ENCODE assay signal across 9 cellular contexts in the genomic region with DNA sequence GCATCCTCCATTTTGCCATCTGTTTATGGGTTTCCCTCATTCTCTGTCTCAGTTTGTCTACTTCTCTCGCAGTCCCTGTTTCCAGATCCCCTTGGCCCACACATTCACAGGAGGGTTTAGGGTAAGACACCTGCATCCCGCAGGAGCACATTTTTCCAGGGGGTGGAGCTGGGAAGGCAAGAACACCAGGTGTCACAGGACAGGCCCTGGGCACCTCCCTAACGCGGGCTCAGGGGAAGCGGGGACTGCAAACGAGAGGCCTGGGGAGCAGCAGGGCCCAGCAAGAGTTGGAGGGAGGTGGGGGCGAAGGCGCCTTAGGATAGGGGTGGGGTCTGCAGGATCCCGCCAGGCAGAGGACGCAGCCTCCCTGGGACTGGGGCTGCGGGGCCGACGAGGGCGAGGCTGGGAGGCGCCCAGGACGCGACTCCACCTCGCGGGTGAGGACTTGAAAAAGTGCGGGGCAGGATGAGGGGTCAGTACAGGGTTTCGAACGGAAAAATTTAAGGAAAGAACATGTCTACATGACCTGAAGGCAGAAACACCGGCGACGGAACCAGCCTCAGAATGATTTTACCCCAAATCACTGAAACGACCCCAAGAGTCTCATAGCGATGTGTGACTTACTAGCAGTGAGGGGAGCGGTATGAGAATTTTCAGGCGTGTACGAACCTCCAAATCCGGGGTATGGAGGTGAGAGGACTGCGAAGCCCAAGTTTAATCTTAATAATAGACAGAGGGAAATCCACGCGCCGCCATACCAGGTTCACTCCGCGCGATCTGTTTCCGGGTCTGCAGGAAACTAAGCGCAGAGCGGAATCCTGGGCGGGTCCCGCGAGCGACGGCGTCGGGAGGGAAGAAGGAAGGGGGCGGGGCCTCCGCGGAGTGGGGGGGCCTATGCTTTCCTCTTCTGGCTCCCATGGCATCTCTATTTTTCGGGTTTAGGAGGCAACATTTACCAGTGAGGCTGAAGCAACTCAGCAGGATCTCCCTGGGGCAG. TPM values are rescaled to one million over a fixed set of nuclear protein-coding genes. Genes with fewer than 3 reads are reported as not detected.
DNase-seq lines count a peak whose midpoint lies in the region; ATAC-seq lines count a peak whose summit lies in the region.
"Had no signal": no experiment of that assay in that cellular context is flagged by ENCODE, and none has a peak within 500 bp of the region (broad histone marks: within the 10 kb centered on the region; RNA-seq: fewer than 3 reads in every experiment).

No MANE protein-coding gene starts in this region.

- ATAC-seq in GM21447 (IDR thresholded peaks at IDR 0.05; ENCODE audit: unreplicated experiment): no peak
- ATAC-seq in GM19452 (IDR thresholded peaks at IDR 0.05; ENCODE audit: unreplicated experiment): no peak

- WGBS in iPS DF 6.9 (ENCODE audit: insufficient coverage, insufficient read length): no CpG with 5 or more reads among the region's 52 CpGs

- H3K9me3 ChIP-seq in iPS DF 6.9 (ENCODE audit: control insufficient read depth, insufficient read depth, low read length) (no peaks in the 10 kb centered on the region), HAP-1 (peaks cover 34% of the 10 kb centered on the region)

- DNase-seq in HT1080 (ENCODE audit: low read depth): peak; percentile 21
- DNase-seq in amniotic epithelial cell (ENCODE audit: low read depth): peak; percentile 33
- no peak for DNase-seq in iPS DF 6.9 (ENCODE audit: low read depth, low spot score)
- DNase-seq in smooth muscle cell of the brain vasculature (ENCODE audit: low read depth, low spot score): peak; percentile 18
- no peak for DNase-seq in NCI-H2081 (lab: John Stamatoyannopoulos, UW)
- DNase-seq in HAP-1 (ENCODE audit: low spot score in 2 of 2): no peak

- H3K4me3 ChIP-seq in iPS DF 6.9 (ENCODE audit: low read length) (peak overlapping the region; percentile 61), HAP-1 (no peak overlapping the region)

- H3K27me3 ChIP-seq in iPS DF 6.9 (ENCODE audit: control insufficient read depth, insufficient read depth, low read length) (no peaks in the 10 kb centered on the region), HAP-1 (ENCODE audit: low read depth) (no peaks in the 10 kb centered on the region)

- no peak overlapping the region for H3K27ac ChIP-seq in iPS DF 6.9 (ENCODE audit: low read length)

- in situ Hi-C loops in HAP-1 (cut with MboI; ENCODE audit: low sequenced_read_pairs): no loop called here

- H3K36me3 ChIP-seq in iPS DF 6.9 (ENCODE audit: control insufficient read depth, insufficient read depth, low read length): no peaks in the 10 kb centered on the region
- H3K36me3 ChIP-seq in HAP-1 (replicated peaks): no peaks in the 10 kb centered on the region

- H3K4me1 ChIP-seq in iPS DF 6.9 (ENCODE audit: control insufficient read depth, insufficient read depth, low read length) (no peaks in the 10 kb centered on the region), HAP-1 (no peaks in the 10 kb centered on the region)

RNA-seq across cellular contexts. Expression of gene ERVV-2, which starts 7.1 kb away (rescaled TPM):
- not detected in 2 replicates for total RNA-seq in HT1080 (2014; rRNA removed; shearing (Covaris generic))
- not detected in 2 replicates for polyA plus RNA-seq in HT1080 (2015; cell fraction: cytosol; rRNA removed)
- polyA plus RNA-seq in HT1080 (2015; cell fraction: nucleus; rRNA removed): not detected in 2 replicates
- polyA plus RNA-seq: IgD-negative memory B cell had no signal

RNA-seq across cellular contexts. Expression of gene ERVV-1, which starts 23.7 kb away (rescaled TPM):
- not detected in 2 replicates for total RNA-seq in HT1080 (2014; rRNA removed; shearing (Covaris generic))
- not detected in 2 replicates for polyA plus RNA-seq in HT1080 (2015; cell fraction: cytosol; rRNA removed)
- not detected in 2 replicates for polyA plus RNA-seq in HT1080 (2015; cell fraction: nucleus; rRNA removed)

Comparison
In these comparisons a context has a peak if more than half of its experiments do, and no peak if none do; other contexts are left out.
1. DNase-seq: peak in HT1080 (single experiment), amniotic epithelial cell (single experiment) and smooth muscle cell of the brain vasculature (single experiment); none in iPS DF 6.9 (single experiment), NCI-H2081 (0 of 2) and HAP-1 (0 of 2).